19 cellular contexts compared by ENCODE assay signal in the genomic region with DNA sequence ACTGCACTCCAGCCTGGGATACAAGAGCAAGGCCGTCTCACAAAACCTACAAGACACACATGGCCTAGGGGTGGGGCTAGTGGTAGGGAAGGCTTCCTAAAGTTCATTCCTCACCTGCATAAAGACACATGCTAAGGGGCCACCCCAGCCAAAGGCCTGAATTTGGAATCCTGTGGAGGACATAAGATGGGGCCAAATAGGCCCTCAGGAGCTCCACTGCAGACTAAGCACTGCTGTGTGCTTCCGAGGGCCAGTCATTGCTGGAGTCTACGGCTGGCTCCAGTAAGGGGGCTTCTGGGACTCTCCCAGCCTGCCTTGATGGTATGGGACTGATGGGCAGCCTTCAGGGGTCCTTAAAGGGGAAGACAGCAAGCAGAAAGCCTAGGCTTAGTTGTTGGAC. TPM values are rescaled to one million over a fixed set of nuclear protein-coding genes. Genes with fewer than 3 reads are reported as not detected.
DNase-seq lines count a peak whose midpoint lies in the region; ATAC-seq and TF ChIP-seq lines count a peak whose summit lies in the region.
"Had no signal": no experiment of that assay in that cellular context is flagged by ENCODE, and none has a peak within 500 bp of the region (broad histone marks: within the 10 kb centered on the region; RNA-seq: fewer than 3 reads in every experiment).

No MANE protein-coding gene starts in this region.

- DNase-seq in left ventricle myocardium inferior (no peak), Right ventricle myocardium superior (no peak), RWPE1 (ENCODE audit: low spot score) (no peak), sigmoid colon (peak; percentile 38), tibial artery (no peak)
- DNase-seq: Calu3; CD4-positive, alpha-beta memory T cell; GF-D8; GOT3; MV-4-11; NCI-H1694 treated with DMSO at 0.1 percent for 48 hours; NCI-H2227 treated with DMSO at 0.1 percent for 48 hours; NCI-H510A treated with DMSO at 0.1 percent for 48 hours; NCI-H774 had no signal

- 74 to 95% methylated on average over 3 of the region's 3 CpGs for WGBS in sigmoid colon, 2 donors

- CTCF ChIA-PET in RWPE1 (lab: Yijun Ruan, JAX): interaction anchor here (1.0 kb wide), 1 partner anchor 21 kb away, joined by 3 read pairs; a partner anchor contains a TSS

- H3K36me3 ChIP-seq in left ventricle myocardium inferior (peaks cover 49% of the 10 kb centered on the region), sigmoid colon (peaks cover 5 to 49% (median 22%) of the 10 kb centered on the region in 4 donors), tibial artery (peaks cover 0 to 35% (median 30%) of the 10 kb centered on the region in 3 donors)

- H3K27me3 ChIP-seq in left ventricle myocardium inferior (ENCODE audit: low read depth) (no peaks in the 10 kb centered on the region), sigmoid colon (no peaks in the 10 kb centered on the region), tibial artery (no peaks in the 10 kb centered on the region)
- H3K27me3 ChIP-seq: BLaER1 had no signal

- ATAC-seq in Right ventricle myocardium superior (ENCODE audit: poor library complexity) (no peak), GM21526 (IDR thresholded peaks at IDR 0.05; ENCODE audit: low FRiP score, unreplicated experiment) (no peak), HG02759 (IDR thresholded peaks at IDR 0.05; ENCODE audit: unreplicated experiment) (no peak)

- TF ChIP-seq CTCF in left ventricle myocardium inferior (IDR thresholded peaks at IDR 0.05; ENCODE audit: borderline replicate concordance): no peak
- no peak for TF ChIP-seq CTCF in RWPE1 (conservative IDR thresholded peaks at IDR 0.05; ENCODE audit: low read depth)
- no peak for TF ChIP-seq CTCF in sigmoid colon (IDR thresholded peaks at IDR 0.05)
- TF ChIP-seq CTCF in tibial artery (IDR thresholded peaks at IDR 0.05): no peak

- TF ChIP-seq POLR2A in sigmoid colon (IDR thresholded peaks at IDR 0.05): no peak

- H3K4me1 ChIP-seq in left ventricle myocardium inferior (peaks cover 38% of the 10 kb centered on the region), sigmoid colon (peaks cover 0 to 33% (median 25%) of the 10 kb centered on the region in 4 donors), tibial artery (peaks cover 0 to 34% (median 26%) of the 10 kb centered on the region in 4 donors)

- H3K4me3 ChIP-seq in left ventricle myocardium inferior: no peak overlapping the region
- no peak overlapping the region for H3K4me3 ChIP-seq in sigmoid colon
- no peak overlapping the region for H3K4me3 ChIP-seq in tibial artery
- H3K4me3 ChIP-seq: A549, BLaER1 had no signal

- no peak for TF ChIP-seq EP300 in sigmoid colon (IDR thresholded peaks at IDR 0.05)

- no peaks in the 10 kb centered on the region for H3K9me3 ChIP-seq in left ventricle myocardium inferior (replicated peaks)
- H3K9me3 ChIP-seq in sigmoid colon: no peaks in the 10 kb centered on the region
- no peaks in the 10 kb centered on the region for H3K9me3 ChIP-seq in tibial artery
- H3K9me3 ChIP-seq: A549, BLaER1 had no signal

- POLR2A ChIA-PET in RWPE1 (lab: Yijun Ruan, JAX; ENCODE audit: low non-redundant PET): no interaction called here

- H3K27ac ChIP-seq in left ventricle myocardium inferior (replicated peaks): peak overlapping the region; percentile 88
- peak overlapping the region; percentile 43 for H3K27ac ChIP-seq in RWPE1
- H3K27ac ChIP-seq in sigmoid colon: peak overlapping the region in 3 of 4 donors; percentile 72 to 83 (median 75)
- peak overlapping the region; percentile 79 to 89 for H3K27ac ChIP-seq in tibial artery
- H3K27ac ChIP-seq: A549, BLaER1, KMS-11 had no signal

- intact Hi-C loops in left ventricle myocardium inferior (cut with micrococcal nuclease) (no loop called here), Right ventricle myocardium superior (cut with DNase I) (no loop called here), sigmoid colon (cut with DNase I) (loop anchor here (10.0 kb wide), 2 partner anchors 152 to 262 kb away; a partner anchor contains a TSS), tibial artery (cut with DNase I; ENCODE audit: low total_unique reads) (no loop called here)

RNA-seq across cellular contexts. Expression of a gene that starts 5.7 kb away (rescaled TPM):
- total RNA-seq in left ventricle myocardium inferior (19.1 TPM), Right ventricle myocardium superior (18.7 TPM), sigmoid colon (10 to 100 TPM in 1 of 4 donors, 1 to 10 TPM in 3; 4.4 to 17.8 (median 9.6) TPM)
- polyA plus RNA-seq in sigmoid colon: 10 to 100 TPM; 21.3 to 50.7 (median 22.2) TPM

RNA-seq across cellular contexts. Expression of a gene that starts 5.8 kb away (rescaled TPM):
- total RNA-seq in left ventricle myocardium inferior (217 TPM), Right ventricle myocardium superior (210 TPM), sigmoid colon (100 to 1,000 TPM; 201 to 249 (median 235) TPM)
- polyA plus RNA-seq in sigmoid colon: 100 to 1,000 TPM; 207 to 457 (median 354) TPM

RNA-seq across cellular contexts. Expression of a gene that starts 17.4 kb away (rescaled TPM):
- 6.0 TPM for total RNA-seq in left ventricle myocardium inferior
- 5.5 TPM for total RNA-seq in Right ventricle myocardium superior
- 10 to 100 TPM in 2 of 4 donors, 1 to 10 TPM in 2; 5.6 to 16.9 (median 10.5) TPM for total RNA-seq in sigmoid colon
- polyA plus RNA-seq in sigmoid colon: 1 to 10 TPM in 1 of 3 donors, under 1 TPM in 2; 0.23 to 1.8 (median 0.60) TPM

RNA-seq across cellular contexts. Expression of a gene that starts 21.2 kb away (rescaled TPM):
- total RNA-seq in left ventricle myocardium inferior (91.6 TPM), Right ventricle myocardium superior (70.8 TPM), sigmoid colon (100 to 1,000 TPM in 3 of 4 donors, 10 to 100 TPM in 1; 88.8 to 117 (median 108) TPM)
- 100 to 1,000 TPM in 1 of 3 donors, 10 to 100 TPM in 2; 41.0 to 112 (median 62.5) TPM for polyA plus RNA-seq in sigmoid colon

RNA-seq across cellular contexts. Expression of a gene that starts 33.6 kb away (rescaled TPM):
- total RNA-seq in left ventricle myocardium inferior (216 TPM), Right ventricle myocardium superior (209 TPM), sigmoid colon (100 to 1,000 TPM; 129 to 163 (median 156) TPM)
- 100 to 1,000 TPM; 274 to 403 (median 280) TPM for polyA plus RNA-seq in sigmoid colon
